8 cellular contexts compared by ENCODE assay signal in genomic region chr17:40316571-40317344, GRCh38. TPM values are rescaled to one million over a fixed set of nuclear protein-coding genes. Genes with fewer than 3 reads are reported as not detected.
DNase-seq lines count a peak whose midpoint lies in the region; ATAC-seq and TF ChIP-seq lines count a peak whose summit lies in the region.

No MANE protein-coding gene starts in this region.

- no peaks in the 10 kb centered on the region for H3K36me3 Mint-ChIP-seq in naive B cell

- H3K4me1 Mint-ChIP-seq in naive B cell: peaks cover 63 to 69% (median 68%) of the 10 kb centered on the region in 3 donors

- peaks cover 92 to 95% (median 94%) of the 10 kb centered on the region in 4 donors for H3K4me1 ChIP-seq in esophagus muscularis mucosa
- peaks cover 49% of the 10 kb centered on the region for H3K4me1 ChIP-seq in A673 (ENCODE audit: insufficient read depth, low read length, poor library complexity, severe bottlenecking)

- H3K9me3 ChIP-seq in esophagus muscularis mucosa: no peaks in the 10 kb centered on the region
- H3K9me3 ChIP-seq in A673 (ENCODE audit: low read depth, low read length, poor library complexity, severe bottlenecking): no peaks in the 10 kb centered on the region

- H3K27ac ChIP-seq in RWPE1 (peak overlapping the region; percentile 99), esophagus muscularis mucosa (replicated peaks in 1 of 4) (peak overlapping the region; percentile 94 to 98 (median 96)), A673 (ENCODE audit: low read depth, low read length, poor library complexity, severe bottlenecking) (no peak overlapping the region)

- no TSS peak for BruUV-seq in A673 (replicated peaks; lab: Mats Ljungman, UMichigan)

- H3K4me3 Mint-ChIP-seq in naive B cell: peak overlapping the region in 7 of 8 donors; percentile 79 to 97 (median 91)

- H3K27me3 ChIP-seq in esophagus muscularis mucosa (no peaks in the 10 kb centered on the region), A673 (replicated peaks; ENCODE audit: insufficient read depth, low read depth, low read length, poor library complexity) (no peaks in the 10 kb centered on the region)

- no peaks in the 10 kb centered on the region for H3K27me3 Mint-ChIP-seq in naive B cell

- no peak for TF ChIP-seq EP300 in esophagus muscularis mucosa (IDR thresholded peaks at IDR 0.05)

- ATAC-seq in naive B cell (ENCODE audit: low read depth in 2 of 2): no peak

- H3K4me3 ChIP-seq in esophagus muscularis mucosa (peak overlapping the region; percentile 90 to 99 (median 94)), A673 (ENCODE audit: low read depth, low read length, poor library complexity, severe bottlenecking) (no peak overlapping the region)

- TF ChIP-seq POLR2A in esophagus muscularis mucosa (IDR thresholded peaks at IDR 0.05; ENCODE audit: low read depth): no peak

- no peak for TF ChIP-seq CTCF in RWPE1 (conservative IDR thresholded peaks at IDR 0.05; ENCODE audit: low read depth)
- TF ChIP-seq CTCF in esophagus muscularis mucosa (IDR thresholded peaks at IDR 0.05): peak in 1 of 3 experiments; percentile 19
- TF ChIP-seq CTCF in A673 (conservative IDR thresholded peaks at IDR 0.05; ENCODE audit: low read depth, low read length): no peak

- H3K36me3 ChIP-seq in esophagus muscularis mucosa (no peaks in the 10 kb centered on the region), A673 (ENCODE audit: insufficient read depth, low read length, poor library complexity, severe bottlenecking) (no peaks in the 10 kb centered on the region)

- CTCF ChIA-PET in RWPE1 (lab: Yijun Ruan, JAX): interaction anchor here (0.7 to 2.5 kb wide), 11 partner anchors 9 to 141 kb away, joined by 4 to 13 read pairs (median 7); no protein-coding TSS in a partner anchor
- CTCF ChIA-PET in A673 (lab: Charles Lee): interaction anchor here (0.5 to 1.5 kb wide), 11 partner anchors 10 to 1739 kb away, joined by 3 to 23 read pairs (median 5); no protein-coding TSS in a partner anchor

- DNase-seq in NCI-H2029 (lab: John Stamatoyannopoulos, UW) (peak; percentile 59), NCI-H2029 treated with DMSO at 0.1 percent for 48 hours (lab: John Stamatoyannopoulos, UW) (no peak), RWPE1 (ENCODE audit: low spot score) (peak; percentile 78), esophagus muscularis mucosa (ENCODE audit: extremely low spot score) (no peak), naive B cell (no peak), A673 (ENCODE audit: low spot score) (no peak), 8988T (no peak)
- no peak for DNase-seq in central memory CD4-positive, alpha-beta T cell

- intact Hi-C loops in esophagus muscularis mucosa (cut with DNase I) (loop anchor here (2.0 kb wide), 1 partner anchor 26 kb away; no protein-coding TSS in a partner anchor), A673 (cut with micrococcal nuclease; ENCODE audit: unreplicated experiment) (no loop called here)

- peak overlapping the region in 4 of 6 donors; percentile 99 to 100 (median 100) for H3K27ac Mint-ChIP-seq in naive B cell

- POLR2A ChIA-PET in RWPE1 (lab: Yijun Ruan, JAX; ENCODE audit: low non-redundant PET): interaction anchor here (0.5 to 0.6 kb wide), 2 partner anchors 71 to 1363 kb away, joined by 4 to 5 read pairs; no protein-coding TSS in a partner anchor
- POLR2A ChIA-PET in A673 (lab: Charles Lee; ENCODE audit: low non-redundant PET): interaction anchor here (1.0 kb wide), 1 partner anchor 9 kb away, joined by 13 read pairs; no protein-coding TSS in a partner anchor

- 19% methylated on average over 25 of the region's 38 CpGs for WGBS in esophagus muscularis mucosa

- no peaks in the 10 kb centered on the region for H3K9me3 Mint-ChIP-seq in naive B cell

RNA-seq across cellular contexts. Expression of gene RARA, which starts 7.8 kb away (rescaled TPM):
- total RNA-seq in esophagus muscularis mucosa (10 to 100 TPM; 26.2 to 53.5 (median 52.2) TPM), A673 (2021) (25.4 and 30.3 TPM in 2 replicates)
- 10 to 100 TPM in 2 of 6 donors, 1 to 10 TPM in 4; 3.1 to 12.6 (median 7.8) TPM for polyA plus RNA-seq in naive B cell (ENCODE audit: low read depth in 6 of 6)

RNA-seq across cellular contexts. Expression of gene CDC6, which starts 29.1 kb away (rescaled TPM):
- total RNA-seq in esophagus muscularis mucosa: under 1 TPM; 0.32 to 0.83 (median 0.44) TPM
- polyA plus RNA-seq in naive B cell (ENCODE audit: low read depth in 6 of 6): 1 to 10 TPM in 1 of 6 donors, under 1 TPM in 3, not detected in 2; 0.23 to 1.3 (median 0.35) TPM
- total RNA-seq in A673 (2021): 82.6 and 85.7 TPM in 2 replicates

RNA-seq across cellular contexts. Expression of gene GJD3, which starts 47.8 kb away (rescaled TPM):
- under 1 TPM in 2 of 4 donors, not detected in 2; 0.40 to 0.50 TPM for total RNA-seq in esophagus muscularis mucosa
- under 1 TPM in 2 of 6 donors, not detected in 4; 0.44 to 0.98 TPM for polyA plus RNA-seq in naive B cell (ENCODE audit: low read depth in 6 of 6)
- total RNA-seq in A673 (2021): not detected in 2 replicates

Comparison
In these comparisons a context has a peak if more than half of its experiments do, and no peak if none do; other contexts are left out.
1. DNase-seq: peak in NCI-H2029 (single experiment) and RWPE1 (single experiment); none in NCI-H2029 treated with DMSO at 0.1 percent for 48 hours (single experiment), esophagus muscularis mucosa (single experiment), naive B cell (single experiment), A673 (single experiment), 8988T (single experiment) and central memory CD4-positive, alpha-beta T cell (single experiment).
2. RNA of gene CDC6, which starts 29.1 kb away (total RNA-seq): 82.6 to 85.7 TPM in A673; 0.32 to 0.83 TPM in esophagus muscularis mucosa; every median in the first group is over 10 times any median in the second.